ENCODE assay signal across 35 cellular contexts in genomic region chrX:65630771-65631170, GRCh38. TPM values are rescaled to one million over a fixed set of nuclear protein-coding genes. Genes with fewer than 3 reads are reported as not detected.
A peak's percentile ranks its signal among the peaks of the same experiment; 100 is the strongest.
DNase-seq lines count a peak whose midpoint lies in the region; ATAC-seq, FAIRE-seq and TF ChIP-seq lines count a peak whose summit lies in the region.
"Had no signal": no experiment of that assay in that cellular context is flagged by ENCODE, and none has a peak within 500 bp of the region (broad histone marks: within the 10 kb centered on the region; RNA-seq: fewer than 3 reads in every experiment).

No MANE protein-coding gene starts in this region.

- H3K79me1 ChIP-seq in IMR-90 (ENCODE audit: low read depth in 1 of 2, low read length in 2 of 2): no peaks in the 10 kb centered on the region

- POLR2A ChIA-PET in IMR-90 (lab: Charles Lee; ENCODE audit: unreplicated experiment): no interaction called here
- POLR2A ChIA-PET in K562 (lab: Yijun Ruan, JAX): no interaction called here

- no peak overlapping the region for H3K4me3 Mint-ChIP-seq in astrocyte (ENCODE audit: unreplicated experiment)
- H3K4me3 Mint-ChIP-seq: B cell; CD14-positive monocyte; CD4-positive, alpha-beta memory T cell; CD4-positive, alpha-beta T cell; CD4-positive, CD25-positive, alpha-beta regulatory T cell; CD8-positive, alpha-beta memory T cell; CD8-positive, alpha-beta T cell had no signal

- H3K4me2 ChIP-seq in IMR-90 (ENCODE audit: low read depth, low read length): no peak overlapping the region
- H3K4me2 ChIP-seq in astrocyte (ENCODE audit: low read length): no peak overlapping the region
- no peak overlapping the region for H3K4me2 ChIP-seq in K562 (ENCODE audit: insufficient read depth, low read length)
- H3K4me2 ChIP-seq: A549; BLaER1; BLaER1 treated with 17β-estradiol and CSF1 and Interleukin-3, amounts not matched to agents 10 nM and 100 nM had no signal

- no peak overlapping the region for H3K18ac ChIP-seq in IMR-90 (ENCODE audit: low read depth, low read length)

- no TSS peak for BruUV-seq in IMR-90 (replicated peaks; lab: Mats Ljungman, UMichigan)
- BruUV-seq in K562 (replicated peaks; lab: Mats Ljungman, UMichigan): no TSS peak

- no peak overlapping the region for H3K4ac ChIP-seq in IMR-90 (ENCODE audit: low read depth, low read length)

- no peak for DNase-seq in IMR-90
- no peak for DNase-seq in astrocyte (ENCODE audit: low read depth)
- DNase-seq in K562 (ENCODE audit: extremely low read depth in 1 of 4, low spot score in 3 of 4): no peak
- no peak for DNase-seq in stimulated activated CD4-positive, alpha-beta T cell treated with anti-CD3 and anti-CD28 coated beads, Interleukin-15, amount 100 ng/mL, for 24 hours
- DNase-seq in NCI-H2081 treated with DMSO at 0.1 percent for 48 hours (lab: John Stamatoyannopoulos, UW): no peak
- DNase-seq: 8988T; ACHN; AML-193; BE2C; C1 segment of cervical spinal cord; Caco-2; Calu3; CD4-positive, alpha-beta memory T cell; CD4-positive, alpha-beta T cell; CD4-positive, CD25-positive, alpha-beta regulatory T cell; CD8-positive, alpha-beta memory T cell; CD8-positive, alpha-beta T cell; COR-L47; DMS 273 treated with DMSO at 0.1 percent for 48 hours; DMS153; DMS53; DMS79; DMS79 treated with DMSO at 0.1 percent for 48 hours; DND-41; EL had no signal

- H2BK120ac ChIP-seq in IMR-90 (ENCODE audit: low read depth, low read length): no peak overlapping the region

- FAIRE-seq in astrocyte (lab: Jason Lieb, UNC): peak; percentile 52
- no peak for FAIRE-seq in K562 (lab: Jason Lieb, UNC)
- FAIRE-seq: A204.1, D721Med had no signal

- no peak for TF ChIP-seq EP300 in K562 (IDR thresholded peaks at IDR 0.05; ENCODE audit: low read length)

- no peak overlapping the region for H3K14ac ChIP-seq in IMR-90 (replicated peaks; ENCODE audit: low read depth, low read length)

- no peak overlapping the region for H2BK5ac ChIP-seq in IMR-90 (ENCODE audit: low read depth, low read length, poor library complexity, severe bottlenecking)

- H2AFZ ChIP-seq in IMR-90 (replicated peaks; ENCODE audit: low read length, poor library complexity): no peak overlapping the region
- H2AFZ ChIP-seq in astrocyte (ENCODE audit: low read depth, low read length): no peak overlapping the region
- no peak overlapping the region for H2AFZ ChIP-seq in K562 (ENCODE audit: low read depth, low read length)

- no peak overlapping the region for H3K4me3 ChIP-seq in IMR-90 (ENCODE audit: insufficient read depth, low read depth, low read length)
- H3K4me3 ChIP-seq in astrocyte (ENCODE audit: insufficient read depth, low read depth, low read length): no peak overlapping the region
- no peak overlapping the region for H3K4me3 ChIP-seq in K562
- H3K4me3 ChIP-seq: A549; BLaER1; BLaER1 treated with 17β-estradiol and CSF1 and Interleukin-3, amounts not matched to agents 10 nM and 100 nM had no signal

- no peak overlapping the region for H3K9ac ChIP-seq in IMR-90 (ENCODE audit: low read depth, low read length)
- no peak overlapping the region for H3K9ac ChIP-seq in astrocyte (ENCODE audit: low read length)
- no peak overlapping the region for H3K9ac ChIP-seq in K562 (ENCODE audit: insufficient read depth in 1 of 2, low read depth in 2 of 2, low read length in 2 of 2)
- H3K9ac ChIP-seq: BLaER1; BLaER1 treated with 17β-estradiol and CSF1 and Interleukin-3, amounts not matched to agents 10 nM and 100 nM had no signal

- H3K4me1 ChIP-seq in IMR-90 (ENCODE audit: control insufficient read depth, insufficient read depth, low read length) (no peaks in the 10 kb centered on the region), astrocyte (ENCODE audit: insufficient read depth, low read length) (no peaks in the 10 kb centered on the region), K562 (replicated peaks in 1 of 2; ENCODE audit: control insufficient read depth in 2 of 2, insufficient read depth in 2 of 2, low read length in 2 of 2) (no peaks in the 10 kb centered on the region; a peak in 1 of 5 replicates)
- H3K4me1 ChIP-seq: BE2C, BLaER1, Caco-2 had no signal

- H3K9me3 ChIP-seq in IMR-90 (ENCODE audit: control insufficient read depth, insufficient read depth, low read length) (no peaks in the 10 kb centered on the region), astrocyte (ENCODE audit: insufficient read depth, low read depth, low read length) (no peaks in the 10 kb centered on the region), K562 (replicated peaks; ENCODE audit: control insufficient read depth, insufficient read depth, low read depth, low read length) (no peaks in the 10 kb centered on the region)
- H3K9me3 ChIP-seq: A549, BE2C, Caco-2 had no signal

- intact Hi-C loops in IMR-90 (cut with micrococcal nuclease) (no loop called here), K562 (cut with micrococcal nuclease) (no loop called here)

- H3K36me3 ChIP-seq in IMR-90 (ENCODE audit: control insufficient read depth, insufficient read depth, low read length) (no peaks in the 10 kb centered on the region), astrocyte (ENCODE audit: insufficient read depth, low read length) (no peaks in the 10 kb centered on the region), K562 (ENCODE audit: control insufficient read depth, insufficient read depth, low read length) (no peaks in the 10 kb centered on the region)
- H3K36me3 ChIP-seq: BE2C had no signal

- H3K4me1 Mint-ChIP-seq in astrocyte (ENCODE audit: low read depth, unreplicated experiment): peaks cover 4% of the 10 kb centered on the region
- H3K4me1 Mint-ChIP-seq: B cell had no signal

- H3K56ac ChIP-seq in IMR-90 (ENCODE audit: extremely low read depth, insufficient read depth, low read length): no peak overlapping the region

- no peak overlapping the region for H2BK20ac ChIP-seq in IMR-90 (ENCODE audit: low read depth, low read length)

- H4K20me1 ChIP-seq in IMR-90 (ENCODE audit: insufficient read depth, low read length): no peaks in the 10 kb centered on the region
- H4K20me1 ChIP-seq in astrocyte (ENCODE audit: insufficient read depth, low read length): no peaks in the 10 kb centered on the region
- H4K20me1 ChIP-seq in K562 (replicated peaks; ENCODE audit: control insufficient read depth, insufficient read depth, low read length): no peaks in the 10 kb centered on the region
- H4K20me1 ChIP-seq: BLaER1; BLaER1 treated with 17β-estradiol and CSF1 and Interleukin-3, amounts not matched to agents 10 nM and 100 nM had no signal

- no peaks in the 10 kb centered on the region for H3K9me1 ChIP-seq in IMR-90 (ENCODE audit: insufficient read depth, low read length)
- no peaks in the 10 kb centered on the region for H3K9me1 ChIP-seq in K562 (ENCODE audit: control insufficient read depth, insufficient read depth, low read length)

- no peak overlapping the region for H4K91ac ChIP-seq in IMR-90 (ENCODE audit: insufficient read depth, low read depth, low read length)

- TF ChIP-seq RAD21 in IMR-90 (IDR thresholded peaks at IDR 0.05; ENCODE audit: low read length) (no peak), K562 (CRISPR knock-in tag; conservative IDR thresholded peaks at IDR 0.05 in 1 of 2, IDR thresholded peaks at IDR 0.05 in 1 of 2) (no peak)

- dilution Hi-C loops in IMR-90 (cut with HindIII; ENCODE audit: low sequenced_read_pairs, unreplicated experiment): no loop called here

- TF ChIP-seq POLR2A in IMR-90 (IDR thresholded peaks at IDR 0.05; ENCODE audit: low read depth, low read length): no peak
- TF ChIP-seq POLR2A in K562 (conservative IDR thresholded peaks at IDR 0.05): no peak

- H3K79me2 ChIP-seq in astrocyte (ENCODE audit: insufficient read depth, low read length) (no peaks in the 10 kb centered on the region), K562 (ENCODE audit: control insufficient read depth, insufficient read depth, low read length) (no peaks in the 10 kb centered on the region)

- no peaks in the 10 kb centered on the region for H3K27me3 ChIP-seq in IMR-90 (ENCODE audit: control insufficient read depth, insufficient read depth, low read length)
- no peaks in the 10 kb centered on the region for H3K27me3 ChIP-seq in astrocyte (ENCODE audit: insufficient read depth, low read length)
- no peaks in the 10 kb centered on the region for H3K27me3 ChIP-seq in K562 (ENCODE audit: control insufficient read depth in 2 of 2, insufficient read depth in 2 of 2, low read length in 2 of 2)
- H3K27me3 ChIP-seq: BE2C had no signal

- 40% methylated on average over 1 of the region's 3 CpGs; no CpG with 5 or more reads in 1 of the 2 experiments for WGBS in IMR-90 (ENCODE audit: extremely low coverage in 2 of 2, insufficient read length in 1 of 2), 2 experiments
- 24% methylated on average over 2 of the region's 3 CpGs for WGBS in K562 (ENCODE audit: insufficient coverage, low coverage, missing lambda C conversion rate)

- no peak overlapping the region for H2AK9ac ChIP-seq in IMR-90 (replicated peaks; ENCODE audit: low read depth, low read length, poor library complexity)

- H3K27ac ChIP-seq in IMR-90 (ENCODE audit: insufficient read depth, low read length) (no peak overlapping the region), astrocyte (ENCODE audit: low read depth, low read length) (no peak overlapping the region), K562 (ENCODE audit: extremely low read depth, low read depth, low read length) (no peak overlapping the region)
- H3K27ac ChIP-seq: 22Rv1; A549; BLaER1; BLaER1 treated with 17β-estradiol and CSF1 and Interleukin-3, amounts not matched to agents 10 nM and 100 nM; C4-2B had no signal

- H3K9me3 Mint-ChIP-seq in astrocyte (ENCODE audit: unreplicated experiment): no peaks in the 10 kb centered on the region
- H3K9me3 Mint-ChIP-seq: CD4-positive, alpha-beta T cell; CD8-positive, alpha-beta T cell had no signal

- ATAC-seq in IMR-90 (ENCODE audit: low read depth): no peak
- no peak for ATAC-seq in K562
- no peak for ATAC-seq in GM18858 (IDR thresholded peaks at IDR 0.05; ENCODE audit: unreplicated experiment)
- ATAC-seq: A549; CD8-positive, alpha-beta T cell had no signal

- no peak overlapping the region for H4K5ac ChIP-seq in IMR-90 (ENCODE audit: low read depth, low read length)

- no peaks in the 10 kb centered on the region for H3K27me3 Mint-ChIP-seq in astrocyte (ENCODE audit: low read depth, unreplicated experiment)
- H3K27me3 Mint-ChIP-seq: B cell; CD4-positive, alpha-beta memory T cell; CD4-positive, alpha-beta T cell; CD4-positive, CD25-positive, alpha-beta regulatory T cell had no signal

- no peaks in the 10 kb centered on the region for H3K36me3 Mint-ChIP-seq in astrocyte (ENCODE audit: low read depth, unreplicated experiment)
- H3K36me3 Mint-ChIP-seq: CD4-positive, CD25-positive, alpha-beta regulatory T cell; CD8-positive, alpha-beta T cell had no signal

- CTCF ChIA-PET in IMR-90 (lab: Yijun Ruan, JAX): no interaction called here
- CTCF ChIA-PET in K562 (lab: Yijun Ruan, JAX; ENCODE audit: low intra/inter-chr PET ratio): no interaction called here

- TF ChIP-seq CTCF in IMR-90 (conservative IDR thresholded peaks at IDR 0.05; ENCODE audit: low read depth, low read length) (no peak), astrocyte (IDR thresholded peaks at IDR 0.05; ENCODE audit: insufficient read depth, low read depth, low read length) (no peak), K562 (IDR thresholded peaks at IDR 0.05 in 2 of 3, conservative IDR thresholded peaks at IDR 0.05 in 1 of 3; ENCODE audit: insufficient read depth in 2 of 3, low read depth in 1 of 3, low read length in 3 of 3) (no peak)

- H3K27ac Mint-ChIP-seq in astrocyte (ENCODE audit: unreplicated experiment): no peak overlapping the region
- H3K27ac Mint-ChIP-seq: B cell; CD14-positive monocyte; CD4-positive, alpha-beta memory T cell; CD4-positive, alpha-beta T cell; CD4-positive, CD25-positive, alpha-beta regulatory T cell; CD8-positive, alpha-beta memory T cell; CD8-positive, alpha-beta T cell had no signal

- in situ Hi-C loops in IMR-90 (cut with MboI; ENCODE audit: low sequenced_read_pairs): no loop called here
- in situ Hi-C loops in K562 (cut with MboI): no loop called here

- no peak overlapping the region for H2BK15ac ChIP-seq in IMR-90 (ENCODE audit: low read depth, low read length)

- no peak overlapping the region for H2AK5ac ChIP-seq in IMR-90 (ENCODE audit: low read depth, low read length)

- H3K23ac ChIP-seq in IMR-90 (ENCODE audit: low read depth, low read length): no peak overlapping the region

- no peak overlapping the region for H4K8ac ChIP-seq in IMR-90 (ENCODE audit: low read depth in 2 of 2, low read length in 2 of 2)

RNA-seq across cellular contexts. Expression of gene MSN, which starts 36.7 kb away (rescaled TPM):
- total RNA-seq in IMR-90 (2012; rRNA removed) (580 and 619 TPM in 2 replicates), astrocyte (356 and 369 TPM in 2 replicates), K562 (2014; rRNA removed) (224 and 261 TPM in 2 replicates), K562 (2014; rRNA removed; fragmentation: Illumina TruSeq; extraction: Trizol) (218 and 234 TPM in 2 replicates), K562 (2015; rRNA removed; fragmentation: Illumina TruSeq; extraction: Trizol) (237 and 240 TPM in 2 replicates), K562 (2021) (294 and 346 TPM in 2 replicates)
- polyA plus RNA-seq in IMR-90 (2012; rRNA removed) (422 TPM in 2 replicates), K562 (2011; rRNA removed) (320 and 393 TPM in 2 replicates), K562 (2014; fragmentation: Illumina TruSeq; extraction: Trizol) (450 and 486 TPM in 2 replicates), K562 (2014; fragmentation: Nextera tagmentation; extraction: Ambion mirVana) (100 to 1,000 TPM; 128 to 283 TPM), K562 (2014; rRNA removed) (193 and 236 TPM in 2 replicates)
- polyA plus RNA-seq in IMR-90 (2012; cell fraction: cytosol; rRNA removed): 175 and 199 TPM in 2 replicates
- polyA plus RNA-seq in IMR-90 (2012; cell fraction: nucleus; rRNA removed; ENCODE audit: low replicate concordance): 152 and 305 TPM in 2 replicates
- 60.7 and 70.4 TPM in 2 replicates for total RNA-seq in K562 (2011; cell fraction: chromatin; rRNA removed; ENCODE audit: low replicate concordance)
- 61.2 and 71.2 TPM in 2 replicates for total RNA-seq in K562 (2011; cell fraction: nucleolus; rRNA removed)
- total RNA-seq in K562 (2011; cell fraction: nucleoplasm; rRNA removed): 79.1 and 109 TPM in 2 replicates
- polyA plus RNA-seq in K562 (2011; cell fraction: cytosol; rRNA removed): 320 and 357 TPM in 2 replicates
- polyA plus RNA-seq in K562 (2011; cell fraction: nucleus; rRNA removed): 205 and 240 TPM in 2 replicates
- polyA plus RNA-seq in K562 (2012): 355 and 371 TPM in 2 replicates
- 381 and 481 TPM in 2 replicates for polyA minus RNA-seq in K562 (2011; rRNA and poly(A)+ RNA removed)
- 197 and 272 TPM in 2 replicates for polyA minus RNA-seq in K562 (2011; cell fraction: cytosol; rRNA and poly(A)+ RNA removed)
- polyA minus RNA-seq in K562 (2011; cell fraction: nucleus; rRNA and poly(A)+ RNA removed): 53.3 and 91.7 TPM in 2 replicates
